ENCODE assay signal across 11 cellular contexts in the genomic region with DNA sequence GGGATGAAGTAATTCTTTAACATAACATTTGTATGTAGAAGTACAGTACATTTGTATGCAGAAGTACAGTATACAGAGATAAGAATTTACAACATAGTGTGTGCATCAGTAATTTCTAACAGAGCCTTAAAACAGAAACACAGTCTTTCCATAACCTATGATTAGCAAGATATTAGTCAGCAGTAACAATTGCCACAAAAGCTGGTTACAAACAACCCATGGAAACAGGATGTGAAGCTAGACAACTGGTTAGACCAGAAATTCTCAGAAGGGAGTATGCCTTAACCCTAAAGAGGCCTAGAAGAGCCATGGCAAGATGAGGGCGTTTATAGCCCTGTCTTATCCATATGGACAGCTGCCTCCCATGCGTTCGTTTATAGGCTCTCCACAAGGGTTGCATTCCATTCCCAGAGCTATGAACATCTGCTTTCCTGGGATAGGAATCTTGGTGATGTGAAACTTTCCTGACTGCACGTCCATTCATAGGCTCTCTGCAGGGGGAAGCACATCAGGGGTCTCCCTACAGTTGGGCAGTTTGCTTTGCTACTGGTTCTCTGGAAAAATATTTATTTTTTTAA. TPM values are rescaled to one million over a fixed set of nuclear protein-coding genes. Genes with fewer than 3 reads are reported as not detected.
DNase-seq lines count a peak whose midpoint lies in the region; TF ChIP-seq lines count a peak whose summit lies in the region.
"Not testable (repeated sequence)": the region's sequence is repeated elsewhere in the genome, so short reads cannot be mapped to it uniquely, and the experiment has no call there.
"Had no signal": no experiment of that assay in that cellular context is flagged by ENCODE, and none has a peak within 500 bp of the region (broad histone marks: within the 10 kb centered on the region; RNA-seq: fewer than 3 reads in every experiment).

No MANE protein-coding gene starts in this region.

- TF ChIP-seq CTCF in MM.1S (IDR thresholded peaks at IDR 0.05; ENCODE audit: low read length); nephron (IDR thresholded peaks at IDR 0.05; ENCODE audit: unreplicated experiment in 3 of 3); stomach (IDR thresholded peaks at IDR 0.05): not testable (repeated sequence)

- H4K20me1 ChIP-seq in MM.1S (ENCODE audit: insufficient read depth, low read length): not testable (repeated sequence)

- H3K27ac Mint-ChIP-seq in T-helper 2 cell treated with Interferon-gamma antibody and Interleukin-4, amounts not matched to agents 5 μg/mL and 100 μg/mL, for 36 hours: not testable (repeated sequence)
- H3K27ac Mint-ChIP-seq in activated T-helper 1 cell treated with anti-CD3 and anti-CD28 coated beads, Interleukin-12 subunit alpha, Interleukin-12 subunit beta, Interleukin-2, Interleukin-4 antibody, amounts not matched to agents 30 ng/mL and 10 ng/mL and 1 ng/mL, durations not matched to agents 14 hours and 24 hours and 36 hours: peak overlapping the region; percentile 59
- H3K27ac Mint-ChIP-seq in nephron: peak overlapping the region; percentile 56 to 98 (median 56)

- H3F3A ChIP-seq in MM.1S (ENCODE audit: insufficient read depth, low read length): not testable (repeated sequence)

- H3K9ac ChIP-seq in MM.1S (ENCODE audit: low read length): not testable (repeated sequence)

- H2AFZ ChIP-seq in MM.1S (ENCODE audit: low read length): not testable (repeated sequence)

- not testable (repeated sequence) for H3K36me3 ChIP-seq in MM.1S (replicated peaks; ENCODE audit: insufficient read depth, low read length); stomach

- 46 to 63% (median 56%) methylated on average over 4 of the region's 4 CpGs for WGBS in stomach, 5 donors

- H3K4me1 ChIP-seq in MM.1S (ENCODE audit: low read length) (peaks cover 17% of the 10 kb centered on the region), stomach (peaks cover 7 to 67% (median 46%) of the 10 kb centered on the region in 4 donors)

- H3K4me3 ChIP-seq in MM.1S (ENCODE audit: low read length); stomach: not testable (repeated sequence)

- not testable (repeated sequence) for H3K9me3 ChIP-seq in MM.1S (replicated peaks; ENCODE audit: insufficient read depth, low read length); stomach

- H3K9me2 ChIP-seq in MM.1S (replicated peaks; ENCODE audit: insufficient read depth, low read length): not testable (repeated sequence)

- H3K4me1 Mint-ChIP-seq in T-helper 2 cell treated with Interferon-gamma antibody and Interleukin-4, amounts not matched to agents 5 μg/mL and 100 μg/mL, for 36 hours (ENCODE audit: low read depth): peaks cover 33% of the 10 kb centered on the region
- peaks cover 57% of the 10 kb centered on the region for H3K4me1 Mint-ChIP-seq in activated T-helper 1 cell treated with anti-CD3 and anti-CD28 coated beads, Interleukin-12 subunit alpha, Interleukin-12 subunit beta, Interleukin-2, Interleukin-4 antibody, amounts not matched to agents 30 ng/mL and 10 ng/mL and 1 ng/mL, durations not matched to agents 14 hours and 24 hours and 36 hours (ENCODE audit: low read depth)
- peaks cover 79% of the 10 kb centered on the region for H3K4me1 Mint-ChIP-seq in nephron

- not testable (repeated sequence) for H3K9me3 Mint-ChIP-seq in T-helper 2 cell treated with Interferon-gamma antibody and Interleukin-4, amounts not matched to agents 5 μg/mL and 100 μg/mL, for 36 hours; activated T-helper 1 cell treated with anti-CD3 and anti-CD28 coated beads, Interleukin-12 subunit alpha, Interleukin-12 subunit beta, Interleukin-2, Interleukin-4 antibody, amounts not matched to agents 30 ng/mL and 10 ng/mL and 1 ng/mL, durations not matched to agents 14 hours and 24 hours and 36 hours; nephron

- H3K4me2 ChIP-seq in MM.1S (ENCODE audit: low read depth, low read length): not testable (repeated sequence)

- H3K27me3 Mint-ChIP-seq in T-helper 2 cell treated with Interferon-gamma antibody and Interleukin-4, amounts not matched to agents 5 μg/mL and 100 μg/mL, for 36 hours (ENCODE audit: low read depth): peaks cover 38% of the 10 kb centered on the region
- peaks cover 17% of the 10 kb centered on the region for H3K27me3 Mint-ChIP-seq in activated T-helper 1 cell treated with anti-CD3 and anti-CD28 coated beads, Interleukin-12 subunit alpha, Interleukin-12 subunit beta, Interleukin-2, Interleukin-4 antibody, amounts not matched to agents 30 ng/mL and 10 ng/mL and 1 ng/mL, durations not matched to agents 14 hours and 24 hours and 36 hours (ENCODE audit: insufficient read depth)
- not testable (repeated sequence) for H3K27me3 Mint-ChIP-seq in nephron (ENCODE audit: low read depth)

- not testable (repeated sequence) for H3K36me3 Mint-ChIP-seq in T-helper 2 cell treated with Interferon-gamma antibody and Interleukin-4, amounts not matched to agents 5 μg/mL and 100 μg/mL, for 36 hours (ENCODE audit: low read depth); activated T-helper 1 cell treated with anti-CD3 and anti-CD28 coated beads, Interleukin-12 subunit alpha, Interleukin-12 subunit beta, Interleukin-2, Interleukin-4 antibody, amounts not matched to agents 30 ng/mL and 10 ng/mL and 1 ng/mL, durations not matched to agents 14 hours and 24 hours and 36 hours (ENCODE audit: low read depth); nephron (ENCODE audit: low read depth)

- H3K27ac ChIP-seq in MM.1S (ENCODE audit: low read length): not testable (repeated sequence)
- H3K27ac ChIP-seq in epithelial cell of prostate (peak overlapping the region; percentile 49), stomach (peak overlapping the region in 4 of 5 donors; percentile 7 to 64 (median 27))

- not testable (repeated sequence) for H3K27me3 ChIP-seq in MM.1S (replicated peaks; ENCODE audit: insufficient read depth, low read length); stomach

- H3K4me3 Mint-ChIP-seq in T-helper 2 cell treated with Interferon-gamma antibody and Interleukin-4, amounts not matched to agents 5 μg/mL and 100 μg/mL, for 36 hours; activated T-helper 1 cell treated with anti-CD3 and anti-CD28 coated beads, Interleukin-12 subunit alpha, Interleukin-12 subunit beta, Interleukin-2, Interleukin-4 antibody, amounts not matched to agents 30 ng/mL and 10 ng/mL and 1 ng/mL, durations not matched to agents 14 hours and 24 hours and 36 hours; nephron: not testable (repeated sequence)

- DNase-seq in ELR (ENCODE audit: low read depth) (peak; percentile 16), MM.1S (peak; percentile 33), NOMO-1 treated with DMSO at 0.1 percent for 48 hours (lab: John Stamatoyannopoulos, UW; ENCODE audit: unreplicated experiment) (peak; percentile 11), epithelial cell of prostate (ENCODE audit: low read depth, low spot score) (peak; percentile 37)
- peak; percentile 35 for DNase-seq in T-helper 2 cell treated with Interferon-gamma antibody and Interleukin-4, amounts not matched to agents 5 μg/mL and 100 μg/mL, for 36 hours (ENCODE audit: low spot score)
- DNase-seq in activated T-helper 1 cell treated with anti-CD3 and anti-CD28 coated beads, Interleukin-12 subunit alpha, Interleukin-12 subunit beta, Interleukin-2, Interleukin-4 antibody, amounts not matched to agents 30 ng/mL and 10 ng/mL and 1 ng/mL, durations not matched to agents 14 hours and 24 hours and 36 hours (ENCODE audit: low spot score): peak; percentile 9
- not testable (repeated sequence) for DNase-seq in stomach

- TF ChIP-seq EP300 in stomach (IDR thresholded peaks at IDR 0.05): not testable (repeated sequence)

- not testable (repeated sequence) for TF ChIP-seq POLR2A in stomach (IDR thresholded peaks at IDR 0.05)

- intact Hi-C loops in activated T-helper 1 cell treated with anti-CD3 and anti-CD28 coated beads, Interleukin-12 subunit alpha, Interleukin-12 subunit beta, Interleukin-2, Interleukin-4 antibody, amounts not matched to agents 30 ng/mL and 10 ng/mL and 1 ng/mL, durations not matched to agents 14 hours and 24 hours and 36 hours (cut with micrococcal nuclease): loop anchor here (1.0 kb wide), 1 partner anchor 9 kb away; no protein-coding TSS in a partner anchor
- intact Hi-C loops in stomach (cut with DNase I; ENCODE audit: low total_unique reads): not testable (repeated sequence)

- H3K79me2 ChIP-seq in MM.1S (ENCODE audit: low read length): not testable (repeated sequence)

RNA-seq across cellular contexts. Expression of a gene that starts 17.9 kb away (rescaled TPM):
- total RNA-seq in activated T-helper 1 cell treated with anti-CD3 and anti-CD28 coated beads, Interleukin-12 subunit alpha, Interleukin-12 subunit beta, Interleukin-2, Interleukin-4 antibody, amounts not matched to agents 30 ng/mL and 10 ng/mL and 1 ng/mL, durations not matched to agents 14 hours and 24 hours and 36 hours: not detected in 2 replicates
- 100 to 1,000 TPM in 2 of 5 donors, 10 to 100 TPM in 3; 10.3 to 203 (median 74.1) TPM for total RNA-seq in stomach
- polyA plus RNA-seq in stomach: 10 to 100 TPM in 2 of 3 donors, 1 to 10 TPM in 1; 2.5 to 83.4 (median 26.2) TPM
- total RNA-seq: MCF 10A, NCI-H460, SJSA1 had no signal

RNA-seq across cellular contexts. Expression of a gene that starts 24.7 kb away (rescaled TPM):
- 0.34 and 0.78 TPM in 2 replicates for total RNA-seq in activated T-helper 1 cell treated with anti-CD3 and anti-CD28 coated beads, Interleukin-12 subunit alpha, Interleukin-12 subunit beta, Interleukin-2, Interleukin-4 antibody, amounts not matched to agents 30 ng/mL and 10 ng/mL and 1 ng/mL, durations not matched to agents 14 hours and 24 hours and 36 hours
- total RNA-seq in stomach: 1 to 10 TPM in 1 of 5 donors, under 1 TPM in 1, not detected in 3; 0.58 to 9.2 TPM
- polyA plus RNA-seq in stomach: 1 to 10 TPM in 1 of 3 donors, under 1 TPM in 1, not detected in 1; 0.18 to 6.3 TPM
- total RNA-seq: MCF 10A, NCI-H460, SJSA1 had no signal

Comparison
In these comparisons a context has a peak if more than half of its experiments do, and no peak if none do; other contexts are left out.
1. RNA of a gene that starts 17.9 kb away (total RNA-seq): 10.3 to 203 TPM in stomach; not detected in activated T-helper 1 cell treated with anti-CD3 and anti-CD28 coated beads, Interleukin-12 subunit alpha, Interleukin-12 subunit beta, Interleukin-2, Interleukin-4 antibody, amounts not matched to agents 30 ng/mL and 10 ng/mL and 1 ng/mL, durations not matched to agents 14 hours and 24 hours and 36 hours; every median in the first group is over 10 times any median in the second.